21 cellular contexts compared by ENCODE assay signal in genomic region chr3:116154389-116154788, GRCh38.
DNase-seq lines count a peak whose midpoint lies in the region; ATAC-seq and TF ChIP-seq lines count a peak whose summit lies in the region.
"Had no signal": no experiment of that assay in that cellular context is flagged by ENCODE, and none has a peak within 500 bp of the region (broad histone marks: within the 10 kb centered on the region; RNA-seq: fewer than 3 reads in every experiment).

No MANE protein-coding gene starts in this region.

- H3K4me3 Mint-ChIP-seq in H9 = no peak overlapping the region
- no peak overlapping the region for H3K4me3 Mint-ChIP-seq in WTC11
- H3K4me3 Mint-ChIP-seq in mesothelial cell of epicardium = no peak overlapping the region
- no peak overlapping the region for H3K4me3 Mint-ChIP-seq in activated T-cell treated with anti-CD3 and anti-CD28 coated beads, Interleukin-2, amount 50 U/mL, for 72 hours
- H3K4me3 Mint-ChIP-seq: B cell; CD8-positive, alpha-beta T cell had no signal

- DNase-seq in H9 = peak; percentile 30
- no peak for DNase-seq in WTC11 (ENCODE audit: low spot score)
- peak; percentile 20 for DNase-seq in iPS DF 19.7 (ENCODE audit: low read depth, low spot score)
- DNase-seq in mesothelial cell of epicardium (ENCODE audit: low spot score in 2 of 2, unreplicated experiment in 2 of 2) = no peak
- DNase-seq in activated T-cell treated with anti-CD3 and anti-CD28 coated beads, Interleukin-2, amount 50 U/mL, for 72 hours = no peak
- DNase-seq in T-helper 9 cell = no peak
- DNase-seq in activated CD4-positive, alpha-beta T cell treated with anti-CD3 and anti-CD28 coated beads for 48 hours = no peak
- DNase-seq: Calu3; CD8-positive, alpha-beta T cell; DMS 273 treated with DMSO at 0.1 percent for 48 hours; DMS53; DND-41; EL; GM23248; KBM-7 had no signal

- no peak overlapping the region for H3K23ac ChIP-seq in H9 (ENCODE audit: insufficient read length, low read depth, low read length)

- H3K27ac Mint-ChIP-seq in H9 (no peak overlapping the region), WTC11 (no peak overlapping the region), mesothelial cell of epicardium (no peak overlapping the region)
- H3K27ac Mint-ChIP-seq in activated T-cell treated with anti-CD3 and anti-CD28 coated beads, Interleukin-2, amount 50 U/mL, for 72 hours = no peak overlapping the region
- H3K27ac Mint-ChIP-seq: B cell; CD8-positive, alpha-beta T cell had no signal

- H2BK120ac ChIP-seq in H9 (ENCODE audit: low read depth, low read length, poor library complexity, severe bottlenecking) = no peak overlapping the region

- no peaks in the 10 kb centered on the region for H3K27me3 Mint-ChIP-seq in H9 (ENCODE audit: low read depth)
- H3K27me3 Mint-ChIP-seq in WTC11 (ENCODE audit: low read depth) = no peaks in the 10 kb centered on the region; the same call in 1 of the 2 replicates
- H3K27me3 Mint-ChIP-seq in mesothelial cell of epicardium (ENCODE audit: low read depth) = no peaks in the 10 kb centered on the region
- H3K27me3 Mint-ChIP-seq in activated T-cell treated with anti-CD3 and anti-CD28 coated beads, Interleukin-2, amount 50 U/mL, for 72 hours (ENCODE audit: low read depth) = no peaks in the 10 kb centered on the region
- H3K27me3 Mint-ChIP-seq: B cell had no signal

- no peaks in the 10 kb centered on the region for H3K23me2 ChIP-seq in H9 (ENCODE audit: insufficient read length, low read depth, low read length, poor library complexity, severe bottlenecking)

- H3K14ac ChIP-seq in H9 (ENCODE audit: insufficient read depth, low read length) = no peak overlapping the region

- no peak overlapping the region for H3T11ph ChIP-seq in H9 (ENCODE audit: low read length)

- no peaks in the 10 kb centered on the region for H3K36me3 ChIP-seq in ACC112 (ENCODE audit: insufficient read depth, low read length)
- H3K36me3 ChIP-seq: BLaER1 treated with 17β-estradiol and CSF1 and Interleukin-3, amounts not matched to agents 10 nM and 100 nM; HAP-1 had no signal

- POLR2A ChIA-PET in WTC11 (lab: Charles Lee) = no interaction called here

- H3K4me2 ChIP-seq in H9 (ENCODE audit: insufficient read depth, insufficient read length, low read length) = no peak overlapping the region
- H3K4me2 ChIP-seq: A549; BLaER1 treated with 17β-estradiol and CSF1 and Interleukin-3, amounts not matched to agents 10 nM and 100 nM had no signal

- no peak overlapping the region for H3K4me3 ChIP-seq in ACC112 (ENCODE audit: low read depth, low read length)
- H3K4me3 ChIP-seq: A549; BLaER1 treated with 17β-estradiol and CSF1 and Interleukin-3, amounts not matched to agents 10 nM and 100 nM; GM23248; HAP-1 had no signal

- H3K79me2 ChIP-seq in ACC112 (ENCODE audit: control insufficient read depth, insufficient read depth, low read length, unreplicated experiment) = no peaks in the 10 kb centered on the region
- no peaks in the 10 kb centered on the region for H3K79me2 ChIP-seq in H9 (ENCODE audit: insufficient read depth, low read length)

- H4K5ac ChIP-seq in H9 (ENCODE audit: insufficient read length, low read depth, low read length) = no peak overlapping the region

- H3K79me1 ChIP-seq in H9 (ENCODE audit: insufficient read depth, low read depth, low read length, poor library complexity, severe bottlenecking) = no peaks in the 10 kb centered on the region

- H2BK15ac ChIP-seq in H9 (ENCODE audit: low read depth, low read length) = no peak overlapping the region

- no peaks in the 10 kb centered on the region for H3K9me3 Mint-ChIP-seq in H9
- no peaks in the 10 kb centered on the region for H3K9me3 Mint-ChIP-seq in WTC11
- H3K9me3 Mint-ChIP-seq in mesothelial cell of epicardium = peaks cover 11% of the 10 kb centered on the region
- peaks cover 2 to 5% of the 10 kb centered on the region in 2 donors for H3K9me3 Mint-ChIP-seq in activated T-cell treated with anti-CD3 and anti-CD28 coated beads, Interleukin-2, amount 50 U/mL, for 72 hours
- H3K9me3 Mint-ChIP-seq: CD8-positive, alpha-beta T cell had no signal

- H3K27me3 ChIP-seq in ACC112 (ENCODE audit: insufficient read depth, low read length) (no peaks in the 10 kb centered on the region), H9 (ENCODE audit: insufficient read depth, low read length) (no peaks in the 10 kb centered on the region)
- H3K27me3 ChIP-seq: BLaER1 treated with 17β-estradiol and CSF1 and Interleukin-3, amounts not matched to agents 10 nM and 100 nM had no signal

- H3K4me1 Mint-ChIP-seq in H9 = peaks cover 15 to 27% of the 10 kb centered on the region in 2 experiments
- H3K4me1 Mint-ChIP-seq in WTC11 = peaks cover 21% of the 10 kb centered on the region
- H3K4me1 Mint-ChIP-seq in mesothelial cell of epicardium = peaks cover 5% of the 10 kb centered on the region
- H3K4me1 Mint-ChIP-seq in activated T-cell treated with anti-CD3 and anti-CD28 coated beads, Interleukin-2, amount 50 U/mL, for 72 hours (ENCODE audit: low read depth) = no peaks in the 10 kb centered on the region
- H3K4me1 Mint-ChIP-seq: B cell had no signal

- peak; percentile 88 for ATAC-seq in WTC11
- ATAC-seq in activated T-cell treated with anti-CD3 and anti-CD28 coated beads, Interleukin-2, amount 50 U/mL, for 72 hours (replicated peaks in 1 of 2) = no peak
- ATAC-seq: A549; CD8-positive, alpha-beta T cell had no signal

- no peak overlapping the region for H2BK12ac ChIP-seq in H9 (ENCODE audit: insufficient read length, low read depth, low read length)

- H3K36me3 Mint-ChIP-seq in H9 (ENCODE audit: insufficient read depth in 1 of 3, low read depth in 3 of 3) (no peaks in the 10 kb centered on the region), WTC11 (no peaks in the 10 kb centered on the region), mesothelial cell of epicardium (no peaks in the 10 kb centered on the region)
- no peaks in the 10 kb centered on the region for H3K36me3 Mint-ChIP-seq in activated T-cell treated with anti-CD3 and anti-CD28 coated beads, Interleukin-2, amount 50 U/mL, for 72 hours (ENCODE audit: insufficient read depth in 2 of 2)
- H3K36me3 Mint-ChIP-seq: CD8-positive, alpha-beta T cell had no signal

- H2BK20ac ChIP-seq in H9 (ENCODE audit: low read depth, low read length, poor library complexity, severe bottlenecking) = no peak overlapping the region

- peak overlapping the region; percentile 72 for H2AFZ ChIP-seq in ACC112 (ENCODE audit: low read length, unreplicated experiment)
- H2AFZ ChIP-seq in H9 (ENCODE audit: low read length) = no peak overlapping the region
- H2AFZ ChIP-seq: GM23248 had no signal

- no peak overlapping the region for H2BK5ac ChIP-seq in H9 (ENCODE audit: insufficient read length, low read length)

- H3K18ac ChIP-seq in H9 (ENCODE audit: insufficient read length, low read depth, low read length) = no peak overlapping the region

- TF ChIP-seq CTCF in H9 (conservative IDR thresholded peaks at IDR 0.05) = no peak
- TF ChIP-seq CTCF in WTC11 (IDR thresholded peaks at IDR 0.05) = no peak
- no peak for TF ChIP-seq CTCF in mesothelial cell of epicardium (IDR thresholded peaks at IDR 0.05; ENCODE audit: unreplicated experiment)

- WGBS in H9 (ENCODE audit: extremely low coverage, insufficient read length, low lambda C conversion rate) = no CpG with 5 or more reads among the region's 2 CpGs

- no peak overlapping the region for H4K8ac ChIP-seq in H9 (replicated peaks; ENCODE audit: insufficient read length, low read depth, low read length)

- no peaks in the 10 kb centered on the region for H4K20me1 ChIP-seq in H9 (ENCODE audit: control insufficient read depth, insufficient read depth, insufficient read length)
- H4K20me1 ChIP-seq: BLaER1 treated with 17β-estradiol and CSF1 and Interleukin-3, amounts not matched to agents 10 nM and 100 nM had no signal

- no peak overlapping the region for H3K9ac ChIP-seq in H9 (ENCODE audit: extremely low read depth, insufficient read length, low read length)
- H3K9ac ChIP-seq: BLaER1 treated with 17β-estradiol and CSF1 and Interleukin-3, amounts not matched to agents 10 nM and 100 nM; GM23248 had no signal

- H2AK5ac ChIP-seq in H9 (ENCODE audit: insufficient read length, low read length) = no peak overlapping the region

- H3K56ac ChIP-seq in H9 (ENCODE audit: insufficient read length, low read depth, low read length) = no peak overlapping the region

- H4K91ac ChIP-seq in H9 (ENCODE audit: insufficient read length, low read depth, low read length) = no peak overlapping the region

- CTCF ChIA-PET in WTC11 (lab: Charles Lee) = interaction anchor here (0.7 kb wide), 1 partner anchor 617 kb away, joined by 3 read pairs; no protein-coding TSS in a partner anchor

- H3K4me1 ChIP-seq in ACC112 (ENCODE audit: control insufficient read depth, insufficient read depth, low read length, unreplicated experiment) (peaks cover 5% of the 10 kb centered on the region), H9 (ENCODE audit: insufficient read depth, low read length) (0 out of 2 replicates have a peak, but pooled peaks cover 1% of the 10 kb centered on the region)
- H3K4me1 ChIP-seq: A549; BLaER1 treated with 17β-estradiol and CSF1 and Interleukin-3, amounts not matched to agents 10 nM and 100 nM; HAP-1 had no signal

- H3K4ac ChIP-seq in H9 (ENCODE audit: low read depth, low read length) = no peak overlapping the region

- no peak overlapping the region for H3K27ac ChIP-seq in ACC112 (ENCODE audit: low read depth, low read length)
- no peak overlapping the region for H3K27ac ChIP-seq in H9 (ENCODE audit: insufficient read length, low read depth, low read length)
- H3K27ac ChIP-seq: 22Rv1; A549; BLaER1 treated with 17β-estradiol and CSF1 and Interleukin-3, amounts not matched to agents 10 nM and 100 nM; GM23248 had no signal

- H3K9me3 ChIP-seq in H9 (ENCODE audit: control insufficient read depth, low read depth, low read length) = no peaks in the 10 kb centered on the region
- H3K9me3 ChIP-seq: A549; BLaER1 treated with 17β-estradiol and CSF1 and Interleukin-3, amounts not matched to agents 10 nM and 100 nM; HAP-1 had no signal

TF ChIP-seq in WTC11, 78 proteins besides CTCF, POLR2A, EP300 and RAD21 (continues in another document):
- no peak for TF ChIP-seq ZBTB43 (CRISPR knock-in tag; IDR thresholded peaks at IDR 0.05)

Comparison
In these comparisons a context has a peak if more than half of its experiments do, and no peak if none do; other contexts are left out.
1. DNase-seq: peak in H9 (single experiment) and iPS DF 19.7 (single experiment); none in WTC11 (single experiment), mesothelial cell of epicardium (0 of 2), activated T-cell treated with anti-CD3 and anti-CD28 coated beads, Interleukin-2, amount 50 U/mL, for 72 hours (0 of 2), T-helper 9 cell (single experiment) and activated CD4-positive, alpha-beta T cell treated with anti-CD3 and anti-CD28 coated beads for 48 hours (single experiment).